1 cellular context compared by ENCODE assay signal in genomic region chr1:221291113-221291512, GRCh38.
TF ChIP-seq lines count a peak whose summit lies in the region.

No MANE protein-coding gene starts in this region.

TF ChIP-seq in A549, 52 proteins besides CTCF, POLR2A, EP300 and RAD21 (continued from another document):
- no peak for TF ChIP-seq BCL3 (IDR thresholded peaks at IDR 0.05)
- TF ChIP-seq FOXS1 (CRISPR knock-in tag; IDR thresholded peaks at IDR 0.05): no peak
- TF ChIP-seq FOSL2 (IDR thresholded peaks at IDR 0.05): no peak
- no peak for TF ChIP-seq FOSL2 (CRISPR knock-in tag; IDR thresholded peaks at IDR 0.05)
- TF ChIP-seq HES2 (IDR thresholded peaks at IDR 0.05): no peak
- TF ChIP-seq NR3C1 (IDR thresholded peaks at IDR 0.05): no peak
- no peak for TF ChIP-seq ZC3H11A (IDR thresholded peaks at IDR 0.05)
- no peak for TF ChIP-seq SMC3 (IDR thresholded peaks at IDR 0.05)
- no peak for TF ChIP-seq SREBF2 (IDR thresholded peaks at IDR 0.05)
- TF ChIP-seq BHLHE40 (IDR thresholded peaks at IDR 0.05; ENCODE audit: low read depth, low read length): no peak
- no peak for TF ChIP-seq ESRRA (IDR thresholded peaks at IDR 0.05; ENCODE audit: borderline replicate concordance, low read length)
- TF ChIP-seq JUN (IDR thresholded peaks at IDR 0.05): no peak
- TF ChIP-seq RCOR1 (IDR thresholded peaks at IDR 0.05; ENCODE audit: low read depth, low read length): no peak
- TF ChIP-seq EHF (CRISPR knock-in tag; IDR thresholded peaks at IDR 0.05): no peak
- no peak for TF ChIP-seq CEBPB (IDR thresholded peaks at IDR 0.05)
